29 cellular contexts compared by ENCODE assay signal in genomic region chr16:17866991-17867390, GRCh38.
"Had no signal": no experiment of that assay in that cellular context is flagged by ENCODE, and none has a peak within 500 bp of the region (broad histone marks: within the 10 kb centered on the region; RNA-seq: fewer than 3 reads in every experiment).

No MANE protein-coding gene starts in this region.

- H3K9me3 Mint-ChIP-seq: activated CD4-positive, alpha-beta memory T cell treated with anti-CD3 and anti-CD28 coated beads, Interleukin-2, amount 10 ng/mL, durations not matched to agents 7 days and 5 days; activated CD4-positive, alpha-beta T cell treated with anti-CD3 and anti-CD28 coated beads, Interleukin-2, amount 10 ng/mL, durations not matched to agents 7 days and 5 days; activated T-cell treated with anti-CD3 and anti-CD28 coated beads, Interleukin-2, amount 50 U/mL, for 4 hours; activated T-helper 17 cell treated with anti-CD3 and anti-CD28 coated beads, Interleukin-2, amount 50 U/mL, for 72 hours; central memory CD8-positive, alpha-beta T cell; dendritic cell treated with granulocyte-macrophage colony-stimulating factor and Interleukin-4, amounts not matched to agents 40 ng/mL and 50 ng/mL, for 4 days; endodermal cell had no signal

- H3K4me3 Mint-ChIP-seq: activated CD4-positive, alpha-beta memory T cell treated with anti-CD3 and anti-CD28 coated beads, Interleukin-2, amount 10 ng/mL, durations not matched to agents 7 days and 5 days; activated CD4-positive, alpha-beta T cell treated with anti-CD3 and anti-CD28 coated beads, Interleukin-2, amount 10 ng/mL, durations not matched to agents 7 days and 5 days; activated naive CD8-positive, alpha-beta T cell; activated T-cell treated with anti-CD3 and anti-CD28 coated beads, Interleukin-2, amount 50 U/mL, for 4 hours; activated T-helper 17 cell treated with anti-CD3 and anti-CD28 coated beads, Interleukin-2, amount 50 U/mL, for 72 hours; central memory CD8-positive, alpha-beta T cell; dendritic cell treated with granulocyte-macrophage colony-stimulating factor and Interleukin-4, amounts not matched to agents 40 ng/mL and 50 ng/mL, for 4 days; endodermal cell; T-helper 17 cell had no signal

- H3K36me3 ChIP-seq: brain microvascular endothelial cell had no signal

- H3K27ac Mint-ChIP-seq: activated CD4-positive, alpha-beta memory T cell treated with anti-CD3 and anti-CD28 coated beads, Interleukin-2, amount 10 ng/mL, durations not matched to agents 7 days and 5 days; activated CD4-positive, alpha-beta T cell treated with anti-CD3 and anti-CD28 coated beads, Interleukin-2, amount 10 ng/mL, durations not matched to agents 7 days and 5 days; activated naive CD8-positive, alpha-beta T cell; activated T-helper 17 cell treated with anti-CD3 and anti-CD28 coated beads, Interleukin-2, amount 50 U/mL, for 72 hours; dendritic cell treated with granulocyte-macrophage colony-stimulating factor and Interleukin-4, amounts not matched to agents 40 ng/mL and 50 ng/mL, for 4 days; endodermal cell; T-helper 17 cell had no signal

- H3K27me3 ChIP-seq: brain microvascular endothelial cell had no signal

- H3K4me1 Mint-ChIP-seq: activated CD4-positive, alpha-beta memory T cell treated with anti-CD3 and anti-CD28 coated beads, Interleukin-2, amount 10 ng/mL, durations not matched to agents 7 days and 5 days; activated CD4-positive, alpha-beta T cell treated with anti-CD3 and anti-CD28 coated beads, Interleukin-2, amount 10 ng/mL, durations not matched to agents 7 days and 5 days; activated T-helper 17 cell treated with anti-CD3 and anti-CD28 coated beads, Interleukin-2, amount 50 U/mL, for 72 hours; central memory CD8-positive, alpha-beta T cell; T-helper 17 cell had no signal

- H3K36me3 Mint-ChIP-seq: activated naive CD8-positive, alpha-beta T cell had no signal

- H3K27me3 Mint-ChIP-seq: activated CD4-positive, alpha-beta memory T cell treated with anti-CD3 and anti-CD28 coated beads, Interleukin-2, amount 10 ng/mL, durations not matched to agents 7 days and 5 days; activated CD4-positive, alpha-beta T cell treated with anti-CD3 and anti-CD28 coated beads, Interleukin-2, amount 10 ng/mL, durations not matched to agents 7 days and 5 days; dendritic cell treated with granulocyte-macrophage colony-stimulating factor and Interleukin-4, amounts not matched to agents 40 ng/mL and 50 ng/mL, for 4 days had no signal

- H3K4me3 ChIP-seq: coronary artery, dorsolateral prefrontal cortex had no signal

- H3K27ac ChIP-seq: brain microvascular endothelial cell, coronary artery, dorsolateral prefrontal cortex had no signal

- FAIRE-seq: astrocyte, bronchial epithelial cell, frontal cortex had no signal

- DNase-seq: activated CD4-positive, alpha-beta memory T cell treated with anti-CD3 and anti-CD28 coated beads, Interleukin-2, amount 10 ng/mL, durations not matched to agents 7 days and 5 days; activated CD4-positive, alpha-beta T cell treated with anti-CD3 and anti-CD28 coated beads for 4 hours; activated CD4-positive, alpha-beta T cell treated with anti-CD3 and anti-CD28 coated beads, Interleukin-2, amount 10 ng/mL, durations not matched to agents 7 days and 5 days; activated CD4-positive, alpha-beta T cell treated with anti-CD3 and anti-CD28 coated beads, Interleukin-2, amount 50 U/mL, for 4 hours; activated CD4-positive, CD25-positive, alpha-beta regulatory T cell; activated CD4-positive, CD25-positive, alpha-beta regulatory T cell treated with anti-CD3 and anti-CD28 coated beads, Interleukin-2, amount 50 U/mL, for 72 hours; activated effector memory CD4-positive, alpha-beta T cell treated with Interleukin-2 at 50 U/mL for 16 hours; activated gamma-delta T cell treated with Interleukin-2 at 50 U/mL for 16 hours; activated naive CD4-positive, alpha-beta T cell treated with anti-CD3 and anti-CD28 coated beads, Interleukin-2, amount 50 U/mL, for 16 hours; activated naive CD4-positive, alpha-beta T cell treated with Interleukin-2 at 50 U/mL for 16 hours; activated T-cell treated with anti-CD3 and anti-CD28 coated beads, Interleukin-2, amount 50 U/mL, for 4 hours; amniotic stem cell; anterior cingulate cortex; brain microvascular endothelial cell; dorsolateral prefrontal cortex; effector memory CD4-positive, alpha-beta T cell; endodermal cell; foreskin fibroblast; head of caudate nucleus; T-helper 1 cell; T-helper 17 cell had no signal
